2 cellular contexts compared by ENCODE assay signal in genomic region chr11:63760487-63761079, GRCh38.
A peak's percentile ranks its signal among the peaks of the same experiment; 100 is the strongest.
TF ChIP-seq lines count a peak whose summit lies in the region.

No MANE protein-coding gene starts in this region.

TF ChIP-seq in IMR-90, 13 proteins besides CTCF, POLR2A, EP300 and RAD21:
- TF ChIP-seq SMC3 (IDR thresholded peaks at IDR 0.05; ENCODE audit: low read depth, low read length) (no peak), MAZ (IDR thresholded peaks at IDR 0.05; ENCODE audit: borderline replicate concordance, low read depth, low read length) (no peak), MXI1 (IDR thresholded peaks at IDR 0.05; ENCODE audit: borderline replicate concordance, low read depth, low read length) (no peak), RFX5 (IDR thresholded peaks at IDR 0.05; ENCODE audit: low read depth, low read length) (no peak), FOS (IDR thresholded peaks at IDR 0.05; ENCODE audit: low read depth, low read length) (no peak), NFE2L2 (IDR thresholded peaks at IDR 0.05; ENCODE audit: low read depth, low read length) (no peak), CEBPB (IDR thresholded peaks at IDR 0.05; ENCODE audit: low read depth, low read length) (no peak), CHD1 (IDR thresholded peaks at IDR 0.05; ENCODE audit: low read depth, low read length) (no peak), BHLHE40 (IDR thresholded peaks at IDR 0.05; ENCODE audit: low read depth, low read length) (no peak), RCOR1 (IDR thresholded peaks at IDR 0.05; ENCODE audit: insufficient replicate concordance, low read length) (no peak), MAFK (IDR thresholded peaks at IDR 0.05; ENCODE audit: low read depth, low read length) (no peak)
- TF ChIP-seq, protein P1, sequence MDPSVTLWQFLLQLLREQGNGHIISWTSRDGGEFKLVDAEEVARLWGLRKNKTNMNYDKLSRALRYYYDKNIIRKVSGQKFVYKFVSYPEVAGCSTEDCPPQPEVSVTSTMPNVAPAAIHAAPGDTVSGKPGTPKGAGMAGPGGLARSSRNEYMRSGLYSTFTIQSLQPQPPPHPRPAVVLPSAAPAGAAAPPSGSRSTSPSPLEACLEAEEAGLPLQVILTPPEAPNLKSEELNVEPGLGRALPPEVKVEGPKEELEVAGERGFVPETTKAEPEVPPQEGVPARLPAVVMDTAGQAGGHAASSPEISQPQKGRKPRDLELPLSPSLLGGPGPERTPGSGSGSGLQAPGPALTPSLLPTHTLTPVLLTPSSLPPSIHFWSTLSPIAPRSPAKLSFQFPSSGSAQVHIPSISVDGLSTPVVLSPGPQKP (IDR thresholded peaks at IDR 0.05; ENCODE audit: borderline replicate concordance, low read depth, low read length), result no peak
- TF ChIP-seq, protein P2, sequence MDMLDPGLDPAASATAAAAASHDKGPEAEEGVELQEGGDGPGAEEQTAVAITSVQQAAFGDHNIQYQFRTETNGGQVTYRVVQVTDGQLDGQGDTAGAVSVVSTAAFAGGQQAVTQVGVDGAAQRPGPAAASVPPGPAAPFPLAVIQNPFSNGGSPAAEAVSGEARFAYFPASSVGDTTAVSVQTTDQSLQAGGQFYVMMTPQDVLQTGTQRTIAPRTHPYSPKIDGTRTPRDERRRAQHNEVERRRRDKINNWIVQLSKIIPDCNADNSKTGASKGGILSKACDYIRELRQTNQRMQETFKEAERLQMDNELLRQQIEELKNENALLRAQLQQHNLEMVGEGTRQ (IDR thresholded peaks at IDR 0.05; ENCODE audit: low read depth, low read length), result no peak

TF ChIP-seq in H1, 55 proteins besides CTCF, POLR2A, EP300 and RAD21:
- TF ChIP-seq POLR2AphosphoS5 (IDR thresholded peaks at IDR 0.05; ENCODE audit: low read depth, low read length) (peak; percentile 82; the same call in 1 of the 2 replicates), TAF1 (IDR thresholded peaks at IDR 0.05; ENCODE audit: low read depth, low read length) (no peak)
